In the genomic region with DNA sequence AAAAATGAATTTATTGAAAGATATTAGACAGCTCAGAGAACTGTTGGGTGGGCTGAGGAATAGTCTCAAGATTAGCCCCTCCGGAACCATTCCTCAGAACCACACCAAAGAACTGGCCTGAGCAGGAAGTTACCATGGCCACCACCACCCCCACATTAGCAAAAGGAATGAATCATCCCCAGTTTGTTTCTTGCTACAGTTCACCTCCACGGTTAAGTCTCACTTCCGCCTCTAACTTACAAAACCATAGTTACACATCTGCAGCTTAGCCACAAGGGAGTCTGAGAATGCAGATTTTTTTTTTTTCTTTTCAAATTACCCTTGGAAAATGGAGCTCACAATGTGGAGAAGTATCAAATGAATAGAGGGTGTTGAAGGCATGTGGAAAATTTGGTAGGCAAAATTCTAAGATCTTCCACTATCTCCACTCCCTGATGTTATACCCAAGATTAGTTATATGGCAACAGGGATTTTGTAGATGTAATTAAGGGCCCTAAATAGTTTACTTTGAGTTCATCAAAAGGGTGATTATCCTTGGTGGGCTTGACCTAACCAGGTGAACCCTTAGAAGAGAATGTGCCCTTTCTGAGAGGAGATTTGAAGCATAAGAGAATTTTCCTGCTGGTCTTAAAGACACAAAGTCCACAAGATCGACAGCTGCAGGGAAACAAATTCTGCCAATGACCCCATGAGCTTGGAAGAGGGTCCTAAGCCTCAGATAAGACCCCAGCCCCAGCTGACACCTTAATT, we compare ENCODE assay signal across 8 cellular contexts.
DNase-seq lines count a peak whose midpoint lies in the region; ATAC-seq, FAIRE-seq and TF ChIP-seq lines count a peak whose summit lies in the region.

No MANE protein-coding gene starts in this region.

- peak overlapping the region; percentile 58 for H3K9ac ChIP-seq in GM23248

- in situ Hi-C loops in GM23248 (cut with MboI) = no loop called here

- no peaks in the 10 kb centered on the region for H3K9me2 ChIP-seq in GM23248 (ENCODE audit: insufficient read depth)

- no peaks in the 10 kb centered on the region for H4K20me1 ChIP-seq in GM23248 (ENCODE audit: insufficient read depth)

- H3K36me3 ChIP-seq in GM23248 (ENCODE audit: low read depth) = no peaks in the 10 kb centered on the region
- H3K36me3 ChIP-seq in KOPT-K1 (ENCODE audit: insufficient read depth, low read length) = no peaks in the 10 kb centered on the region

- peak overlapping the region; percentile 73 for H2AFZ ChIP-seq in GM23248

- peak overlapping the region; percentile 69 for H3K4me2 ChIP-seq in GM23248 (ENCODE audit: unreplicated experiment)

- peaks cover 18% of the 10 kb centered on the region for H3F3A ChIP-seq in GM23248 (ENCODE audit: insufficient read depth)

- H3K27me3 ChIP-seq in GM23248 (replicated peaks; ENCODE audit: insufficient read depth) = no peaks in the 10 kb centered on the region

- no peak for TF ChIP-seq POLR2A in GM12891 (IDR thresholded peaks at IDR 0.05; ENCODE audit: low read depth, low read length)

- intact Hi-C loops in Right ventricle myocardium superior (cut with DNase I) = no loop called here

- DNase-seq in GM12891 (ENCODE audit: insufficient read length, low spot score) = peak; percentile 9
- DNase-seq in GM23248 = peak; percentile 91
- DNase-seq in activated CD8-positive, alpha-beta memory T cell treated with anti-CD3 and anti-CD28 coated beads for 48 hours (ENCODE audit: low read depth in 2 of 3, low spot score in 2 of 3) = peak in 2 of 3 experiments; percentile 23 to 28
- DNase-seq in islet precursor cell = peak; percentile 81
- DNase-seq in NCI-H2029 (lab: John Stamatoyannopoulos, UW) = no peak
- DNase-seq in Right ventricle myocardium superior = no peak
- DNase-seq in cortex of kidney (lab: John Stamatoyannopoulos, UW) = no peak

- H3K9me3 ChIP-seq in GM23248 (ENCODE audit: low read depth) (no peaks in the 10 kb centered on the region), KOPT-K1 (ENCODE audit: insufficient read depth, low read length, poor library complexity, severe bottlenecking) (no peaks in the 10 kb centered on the region)

- peak; percentile 92 for FAIRE-seq in GM12891 (lab: Jason Lieb, UNC)

- ATAC-seq in Right ventricle myocardium superior (ENCODE audit: poor library complexity) = no peak

- H3K27ac ChIP-seq in GM23248 (peak overlapping the region; percentile 86), KOPT-K1 (ENCODE audit: low read depth, low read length, poor library complexity, severe bottlenecking) (peak overlapping the region; percentile 57)

- peak overlapping the region; percentile 7; the same call in 1 of the 2 replicates for H3K4me3 ChIP-seq in GM23248

- 32 to 38% methylated on average over 4 of the region's 4 CpGs for WGBS in GM23248 (ENCODE audit: low coverage in 1 of 2, low lambda C conversion rate in 2 of 2, missing lambda C conversion rate in 2 of 2), 2 experiments

- H3K4me1 ChIP-seq in GM23248 (ENCODE audit: insufficient read depth) = peaks cover 28% of the 10 kb centered on the region

- H3K79me2 ChIP-seq in GM23248 (ENCODE audit: insufficient read depth) = no peaks in the 10 kb centered on the region

TF ChIP-seq in GM12891, 5 proteins besides CTCF, POLR2A, EP300 and RAD21:
- TF ChIP-seq POU2F2 (IDR thresholded peaks at IDR 0.05; ENCODE audit: low read depth, low read length) (peak; percentile 59), PAX5 (IDR thresholded peaks at IDR 0.05; ENCODE audit: insufficient read depth, low read length, severe bottlenecking) (no peak), SPI1 (IDR thresholded peaks at IDR 0.05; ENCODE audit: low read depth, low read length) (peak; percentile 94), POLR2AphosphoS5 (IDR thresholded peaks at IDR 0.05; ENCODE audit: low read depth, low read length) (no peak), TAF1 (IDR thresholded peaks at IDR 0.05; ENCODE audit: low read depth, low read length) (no peak)

Comparison
In these comparisons a context has a peak if more than half of its experiments do, and no peak if none do; other contexts are left out.
1. DNase-seq: peak in GM12891 (single experiment), GM23248 (single experiment), activated CD8-positive, alpha-beta memory T cell treated with anti-CD3 and anti-CD28 coated beads for 48 hours (2 of 3) and islet precursor cell (single experiment); none in NCI-H2029 (single experiment), Right ventricle myocardium superior (single experiment) and cortex of kidney (single experiment).